Comparison of ENCODE assay signal across 8 cellular contexts in genomic region chr6:33417903-33418689, GRCh38. TPM values are rescaled to one million over a fixed set of nuclear protein-coding genes. Genes with fewer than 3 reads are reported as not detected.
DNase-seq lines count a peak whose midpoint lies in the region; ATAC-seq lines count a peak whose summit lies in the region.

TSS of gene CUTA (minus strand) at chr6:33418107. CDS start at chr6:33418000, 107 bp downstream.

- H3K9me3 ChIP-seq in effector memory CD4-positive, alpha-beta T cell (ENCODE audit: control insufficient read depth, low read length), result no peaks in the 10 kb centered on the region

- peaks cover 36% of the 10 kb centered on the region for H3K4me1 ChIP-seq in effector memory CD4-positive, alpha-beta T cell (ENCODE audit: control insufficient read depth, insufficient read depth, low read length, poor library complexity, severe bottlenecking)

- no peaks in the 10 kb centered on the region for H3K27me3 ChIP-seq in effector memory CD4-positive, alpha-beta T cell (replicated peaks; ENCODE audit: control insufficient read depth, insufficient read depth, low read length, poor library complexity, severe bottlenecking)

- peak; percentile 75 for ATAC-seq in GM19467 (IDR thresholded peaks at IDR 0.05; ENCODE audit: unreplicated experiment)

- H3K36me3 ChIP-seq in effector memory CD4-positive, alpha-beta T cell (ENCODE audit: control insufficient read depth, insufficient read depth, low read length), result peaks cover 31% of the 10 kb centered on the region

- POLR2A ChIA-PET in activated CD8-positive, alpha-beta memory T cell treated with anti-CD3 and anti-CD28 coated beads for 36 hours (lab: Charles Lee), result interaction anchor here (1.0 to 1.5 kb wide), 2 partner anchors 11 to 146 kb away, joined by 3 to 6 read pairs; partner anchors contain the start of genes RPS18 and VPS52

- CTCF ChIA-PET in activated CD8-positive, alpha-beta memory T cell treated with anti-CD3 and anti-CD28 coated beads for 36 hours (lab: Charles Lee), result interaction anchor here (0.6 to 1.3 kb wide), 6 partner anchors 13 to 102 kb away, joined by 3 to 4 read pairs (median 3); partner anchors contain the start of genes KIFC1 and ZBTB22

- DNase-seq in CMK (ENCODE audit: low read depth) (peak; percentile 98), HS-5 (ENCODE audit: low read depth) (peak; percentile 96), medulla oblongata (ENCODE audit: extremely low spot score) (peak; percentile 100)
- peak; percentile 100 for DNase-seq in NK-92 treated with Interleukin-12 subunit alpha and Interleukin-12 subunit beta, amount 100 ng/mL, for 24 hours (lab: John Stamatoyannopoulos, UW)
- peak; percentile 99 to 100 (median 99) for DNase-seq in effector memory CD4-positive, alpha-beta T cell
- DNase-seq in stimulated activated CD8-positive, alpha-beta memory T cell treated with anti-CD3 and anti-CD28 coated beads, Interleukin-12 subunit alpha, Interleukin-12 subunit beta, amount 100 ng/mL, for 24 hours (ENCODE audit: extremely low read depth), result peak; percentile 97

- peak within 1 kb of the TSS; percentile 63 for H3K4me3 ChIP-seq in effector memory CD4-positive, alpha-beta T cell (ENCODE audit: insufficient read depth, low read depth, low read length, poor library complexity, severe bottlenecking)

- H3K27ac ChIP-seq in effector memory CD4-positive, alpha-beta T cell (ENCODE audit: insufficient read depth, low read length, poor library complexity, severe bottlenecking), result peak within 1 kb of the TSS; percentile 95

RNA-seq across cellular contexts. Expression of gene CUTA, which starts in this region (rescaled TPM):
- 100 to 1,000 TPM; 138 to 144 TPM for total RNA-seq in activated CD8-positive, alpha-beta memory T cell treated with anti-CD3 and anti-CD28 coated beads for 36 hours

Comparison
In these comparisons a context has a peak if more than half of its experiments do, and no peak if none do; other contexts are left out.
1. Peak in every context shown above with its lines: DNase-seq, ATAC-seq, H3K4me3 ChIP-seq and H3K27ac ChIP-seq.